ENCODE assay signal across 12 cellular contexts in genomic region chr19:52492991-52493470, GRCh38. TPM values are rescaled to one million over a fixed set of nuclear protein-coding genes. Genes with fewer than 3 reads are reported as not detected.
A peak's percentile ranks its signal among the peaks of the same experiment; 100 is the strongest.
DNase-seq lines count a peak whose midpoint lies in the region; TF ChIP-seq lines count a peak whose summit lies in the region.
"Had no signal": no experiment of that assay in that cellular context is flagged by ENCODE, and none has a peak within 500 bp of the region (broad histone marks: within the 10 kb centered on the region; RNA-seq: fewer than 3 reads in every experiment).

No MANE protein-coding gene starts in this region.

- H3K27me3 Mint-ChIP-seq in Caco-2 (ENCODE audit: insufficient read depth, unreplicated experiment) = no peaks in the 10 kb centered on the region
- peaks cover 10% of the 10 kb centered on the region for H3K27me3 Mint-ChIP-seq in glutamatergic neuron (ENCODE audit: unreplicated experiment)
- peaks cover 44% of the 10 kb centered on the region for H3K27me3 Mint-ChIP-seq in nephron progenitor cell (ENCODE audit: low read depth, poor library complexity)

- H3K9ac ChIP-seq in HUES64 (ENCODE audit: low read depth, low read length) = peak overlapping the region; percentile 65
- no peak overlapping the region for H3K9ac ChIP-seq in colonic mucosa (ENCODE audit: low read depth in 2 of 2, low read length in 2 of 2)

- H3K9me3 ChIP-seq in Caco-2 = peaks cover 4% of the 10 kb centered on the region; the same call in 1 of the 2 replicates
- no peaks in the 10 kb centered on the region for H3K9me3 ChIP-seq in HUES64 (ENCODE audit: insufficient read depth, low read depth, low read length)
- no peaks in the 10 kb centered on the region for H3K9me3 ChIP-seq in colonic mucosa

- intact Hi-C loops in Caco-2 (cut with micrococcal nuclease; ENCODE audit: unreplicated experiment) (no loop called here), posterior vena cava (cut with DNase I) (no loop called here), colonic mucosa (cut with DNase I) (no loop called here)

- peaks cover 6% of the 10 kb centered on the region for H3K36me3 Mint-ChIP-seq in Caco-2 (ENCODE audit: insufficient read depth, unreplicated experiment)
- peaks cover 20% of the 10 kb centered on the region for H3K36me3 Mint-ChIP-seq in glutamatergic neuron (ENCODE audit: unreplicated experiment)
- peaks cover 6% of the 10 kb centered on the region for H3K36me3 Mint-ChIP-seq in nephron progenitor cell (ENCODE audit: low read depth)

- DNase-seq in Caco-2 = peak in 1 of 2 experiments; percentile 46
- peak; percentile 47 for DNase-seq in glutamatergic neuron
- DNase-seq in nephron progenitor cell = peak; percentile 31
- no peak for DNase-seq in AG08396 (ENCODE audit: low spot score)
- no peak for DNase-seq in posterior vena cava (ENCODE audit: low spot score)
- DNase-seq in colonic mucosa = no peak
- no peak for DNase-seq in NCI-H128 (lab: John Stamatoyannopoulos, UW; ENCODE audit: unreplicated experiment)
- DNase-seq: activated naive CD4-positive, alpha-beta T cell treated with anti-CD3 and anti-CD28 coated beads, Interleukin-2, amount 10 ng/mL, durations not matched to agents 7 days and 5 days; effector CD8-positive, alpha-beta T cell; MV-4-11; stimulated activated naive CD4-positive, alpha-beta T cell treated with Interleukin-2 at 50 U/mL for 16 hours had no signal

- peaks cover 24% of the 10 kb centered on the region for H3K9me3 Mint-ChIP-seq in Caco-2 (ENCODE audit: unreplicated experiment)
- H3K9me3 Mint-ChIP-seq in glutamatergic neuron (ENCODE audit: unreplicated experiment) = peaks cover 8% of the 10 kb centered on the region
- H3K9me3 Mint-ChIP-seq in nephron progenitor cell = peaks cover 80% of the 10 kb centered on the region

- WGBS in HUES64 = 56% methylated on average over 28 of the region's 28 CpGs

- H3K27ac Mint-ChIP-seq in Caco-2 (ENCODE audit: unreplicated experiment) (no peak overlapping the region), glutamatergic neuron (ENCODE audit: unreplicated experiment) (no peak overlapping the region), nephron progenitor cell (no peak overlapping the region)
- H3K27ac Mint-ChIP-seq: activated naive CD4-positive, alpha-beta T cell treated with anti-CD3 and anti-CD28 coated beads, Interleukin-2, amount 10 ng/mL, durations not matched to agents 7 days and 5 days had no signal

- CTCF ChIA-PET in Caco-2 (lab: Charles Lee) = no interaction called here

- H3K36me3 ChIP-seq in Caco-2 (ENCODE audit: control insufficient read depth, insufficient read depth, low read length) (no peaks in the 10 kb centered on the region), HUES64 (ENCODE audit: insufficient read depth, low read length) (no peaks in the 10 kb centered on the region), colonic mucosa (no peaks in the 10 kb centered on the region)

- peak overlapping the region; percentile 65 for H3K4me3 Mint-ChIP-seq in Caco-2 (ENCODE audit: unreplicated experiment)
- peak overlapping the region; percentile 86 for H3K4me3 Mint-ChIP-seq in glutamatergic neuron (ENCODE audit: unreplicated experiment)
- peak overlapping the region; percentile 85 for H3K4me3 Mint-ChIP-seq in nephron progenitor cell
- H3K4me3 Mint-ChIP-seq: activated naive CD4-positive, alpha-beta T cell treated with anti-CD3 and anti-CD28 coated beads, Interleukin-2, amount 10 ng/mL, durations not matched to agents 7 days and 5 days had no signal

- H3K4me1 Mint-ChIP-seq in Caco-2 (ENCODE audit: low read depth, unreplicated experiment) (no peaks in the 10 kb centered on the region), glutamatergic neuron (ENCODE audit: low read depth, unreplicated experiment) (no peaks in the 10 kb centered on the region), nephron progenitor cell (peaks cover 5% of the 10 kb centered on the region)

- H3K27me3 ChIP-seq in Caco-2 (replicated peaks; ENCODE audit: control insufficient read depth, insufficient read depth, low read length) (no peaks in the 10 kb centered on the region), HUES64 (ENCODE audit: insufficient read depth, low read length) (no peaks in the 10 kb centered on the region; the same call in none of the 2 replicates), colonic mucosa (no peaks in the 10 kb centered on the region)

- H3K27ac ChIP-seq in HUES64 (ENCODE audit: low read depth, low read length) (no peak overlapping the region), colonic mucosa (no peak overlapping the region)

- no peak for TF ChIP-seq CTCF in Caco-2 (IDR thresholded peaks at IDR 0.05; ENCODE audit: insufficient read depth in 1 of 2, low read depth in 1 of 2, low read length in 1 of 2, severe bottlenecking in 1 of 2, unreplicated experiment in 1 of 2)
- no peak for TF ChIP-seq CTCF in glutamatergic neuron (IDR thresholded peaks at IDR 0.05; ENCODE audit: partially characterized antibody, unreplicated experiment)
- no peak for TF ChIP-seq CTCF in nephron progenitor cell (IDR thresholded peaks at IDR 0.05)
- no peak for TF ChIP-seq CTCF in colonic mucosa (IDR thresholded peaks at IDR 0.05)

- POLR2A ChIA-PET in Caco-2 (lab: Charles Lee) = no interaction called here

- no peaks in the 10 kb centered on the region for H3K4me1 ChIP-seq in Caco-2
- H3K4me1 ChIP-seq in HUES64 (ENCODE audit: insufficient read depth, low read length) = peaks cover 5% of the 10 kb centered on the region; the same call in 1 of the 2 replicates
- no peaks in the 10 kb centered on the region for H3K4me1 ChIP-seq in colonic mucosa

- H3K4me3 ChIP-seq in Caco-2 (ENCODE audit: low read depth, low read length) = no peak overlapping the region
- H3K4me3 ChIP-seq in HUES64 (ENCODE audit: low read length) = peak overlapping the region; percentile 59
- H3K4me3 ChIP-seq in colonic mucosa = no peak overlapping the region

- no TSS peak for BruUV-seq in Caco-2 (replicated peaks; lab: Mats Ljungman, UMichigan)

RNA-seq across cellular contexts. Expression of gene ZNF808, which starts 34.4 kb away (rescaled TPM):
- total RNA-seq in Caco-2 (2022) (19.3 and 19.8 TPM in 2 replicates), glutamatergic neuron (ENCODE audit: unreplicated experiment) (32.6 TPM), posterior vena cava (10 to 100 TPM; 17.4 to 17.8 TPM), colonic mucosa (10 to 100 TPM; 27.9 to 28.7 TPM)
- 5.1 TPM for polyA plus RNA-seq in HUES64 (2013, experiment 1 of 2)
- polyA plus RNA-seq in HUES64 (2013, experiment 2 of 2) = 6.3 TPM

RNA-seq across cellular contexts. Expression of gene ZNF578, which starts 39.7 kb away (rescaled TPM):
- not detected in 2 replicates for total RNA-seq in Caco-2 (2022)
- 0.95 TPM for polyA plus RNA-seq in HUES64 (2013, experiment 1 of 2)
- polyA plus RNA-seq in HUES64 (2013, experiment 2 of 2) = 1.5 TPM
- total RNA-seq in glutamatergic neuron (ENCODE audit: unreplicated experiment) = 4.1 TPM
- total RNA-seq in posterior vena cava = 1 to 10 TPM; 3.1 to 3.7 TPM
- total RNA-seq in colonic mucosa = under 1 TPM; 0.27 to 0.40 TPM

Comparison
In these comparisons a context has a peak if more than half of its experiments do, and no peak if none do; other contexts are left out.
1. DNase-seq: peak in glutamatergic neuron (single experiment) and nephron progenitor cell (single experiment); none in AG08396 (single experiment), posterior vena cava (single experiment), colonic mucosa (single experiment) and NCI-H128 (single experiment).
2. Peak in every context shown above with its lines, with median percentiles within 50 percentile points of each other: H3K4me3 Mint-ChIP-seq.